ENCODE assay signal across 7 cellular contexts in the genomic region with DNA sequence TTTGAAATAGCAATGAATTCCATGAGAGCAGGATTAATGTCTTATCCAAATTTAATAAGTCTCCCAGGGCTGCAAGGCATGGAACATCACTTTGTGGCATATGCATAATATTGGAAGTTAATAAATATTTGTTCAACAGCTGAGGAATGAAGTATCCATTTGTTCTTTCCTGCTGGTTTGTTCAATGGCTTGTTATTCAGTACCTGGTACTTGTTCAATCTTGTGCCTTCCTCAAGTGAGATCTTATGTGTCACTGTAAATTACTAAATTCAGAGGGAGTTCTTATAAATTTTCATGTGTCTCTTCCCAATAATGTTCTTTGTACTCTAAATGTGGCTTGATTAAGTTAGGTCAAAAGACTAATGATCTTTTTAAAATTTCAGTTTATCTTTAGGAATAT.
"Had no signal": no experiment of that assay in that cellular context is flagged by ENCODE, and none has a peak within 500 bp of the region (broad histone marks: within the 10 kb centered on the region; RNA-seq: fewer than 3 reads in every experiment).

No MANE protein-coding gene starts in this region.

- H3K27me3 Mint-ChIP-seq: IgD-negative memory B cell had no signal

- DNase-seq: H9, HCEC 1CT had no signal

- H3K9me3 Mint-ChIP-seq: GM23338, H9 had no signal

- H3K4me3 Mint-ChIP-seq: GM23338, H9, IgD-negative memory B cell had no signal

- H2AFZ ChIP-seq: GM23338 had no signal

- H3K4me1 Mint-ChIP-seq: GM23338, IgD-negative memory B cell had no signal

- FAIRE-seq: H1, H54, HTR-8/SVneo had no signal

- H3K27ac Mint-ChIP-seq: GM23338, H9, IgD-negative memory B cell had no signal

- H3K4me3 ChIP-seq: GM23338 had no signal

- H3K4me2 ChIP-seq: GM23338 had no signal

- H3K36me3 Mint-ChIP-seq: IgD-negative memory B cell had no signal
